In the genomic region with DNA sequence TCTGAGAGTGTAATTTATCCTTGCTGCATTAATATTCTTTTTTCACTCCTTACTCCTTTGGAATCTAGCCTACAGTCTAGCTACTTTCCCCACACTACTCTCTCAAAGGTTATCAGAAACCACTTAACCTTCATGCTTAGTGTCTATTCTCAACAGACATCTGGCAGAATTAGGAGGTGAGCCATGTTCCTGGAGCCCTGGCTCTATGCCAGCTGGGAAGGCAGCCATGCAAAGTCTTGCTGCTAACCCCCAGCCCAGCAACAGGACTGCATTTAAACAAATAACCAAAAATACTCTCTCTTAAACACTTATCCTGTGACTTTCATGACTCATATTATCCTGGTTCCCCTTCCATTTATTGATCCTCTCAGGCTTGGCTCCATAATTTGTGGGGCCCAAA, we compare ENCODE assay signal across 11 cellular contexts.
A peak's percentile ranks its signal among the peaks of the same experiment; 100 is the strongest.
DNase-seq lines count a peak whose midpoint lies in the region; ATAC-seq and TF ChIP-seq lines count a peak whose summit lies in the region.
"Had no signal": no experiment of that assay in that cellular context is flagged by ENCODE, and none has a peak within 500 bp of the region (broad histone marks: within the 10 kb centered on the region; RNA-seq: fewer than 3 reads in every experiment).

No MANE protein-coding gene starts in this region.

- H3K79me1 ChIP-seq in mesenchymal stem cell (replicated peaks; ENCODE audit: low read length, poor library complexity, severe bottlenecking), result no peaks in the 10 kb centered on the region

- no peak overlapping the region for H3K23ac ChIP-seq in mesenchymal stem cell (ENCODE audit: low read length in 2 of 2)

- peak; percentile 17 for DNase-seq in EH (ENCODE audit: low read depth)
- peak; percentile 93 for DNase-seq in NCI-H2171 (lab: John Stamatoyannopoulos, UW)
- DNase-seq in astrocyte of the hippocampus (ENCODE audit: low read depth, low spot score), result peak; percentile 64
- DNase-seq in mesenchymal stem cell, result peak; percentile 75
- no peak for DNase-seq in GM10266 (ENCODE audit: extremely low spot score)
- no peak for DNase-seq in activated naive CD4-positive, alpha-beta T cell treated with anti-CD3 and anti-CD28 coated beads, Interleukin-2, amount 50 U/mL, for 16 hours
- DNase-seq: activated T-cell treated with anti-CD3 and anti-CD28 coated beads, Interleukin-2, amount 50 U/mL, for 24 hours had no signal

- H3K4me3 ChIP-seq in mesenchymal stem cell (ENCODE audit: insufficient read depth in 1 of 2, low read depth in 1 of 2, low read length in 2 of 2), result no peak overlapping the region
- H3K4me3 ChIP-seq: skin epidermis had no signal

- no peaks in the 10 kb centered on the region for H3K4me1 ChIP-seq in mesenchymal stem cell (ENCODE audit: control insufficient read depth, insufficient read depth, low read depth, low read length)

- H2AFZ ChIP-seq in mesenchymal stem cell (ENCODE audit: low read depth, low read length), result no peak overlapping the region

- no peak overlapping the region for H2BK120ac ChIP-seq in mesenchymal stem cell (ENCODE audit: low read depth, low read length)

- H3K9me3 ChIP-seq in mesenchymal stem cell (ENCODE audit: control insufficient read depth, low read length), result no peaks in the 10 kb centered on the region

- H2BK15ac ChIP-seq in mesenchymal stem cell (ENCODE audit: low read depth, poor library complexity, severe bottlenecking), result no peak overlapping the region

- H3K27me3 ChIP-seq in mesenchymal stem cell (ENCODE audit: control insufficient read depth in 1 of 2, insufficient read depth in 1 of 2, low read length in 2 of 2), result no peaks in the 10 kb centered on the region

- no peak overlapping the region for H4K91ac ChIP-seq in mesenchymal stem cell (ENCODE audit: low read length)

- no peak overlapping the region for H4K8ac ChIP-seq in mesenchymal stem cell (ENCODE audit: low read length)

- no peak overlapping the region for H3K27ac ChIP-seq in mesenchymal stem cell (ENCODE audit: low read length, poor library complexity, severe bottlenecking)
- H3K27ac ChIP-seq: skin epidermis had no signal

- no peak overlapping the region for H2AK5ac ChIP-seq in mesenchymal stem cell (ENCODE audit: low read length, severe bottlenecking)

- H3K4me2 ChIP-seq in mesenchymal stem cell (ENCODE audit: low read length, poor library complexity, severe bottlenecking), result no peak overlapping the region

- no peak for TF ChIP-seq CTCF in GM10266 (IDR thresholded peaks at IDR 0.05; ENCODE audit: control insufficient read depth, insufficient read depth, low read depth, missing control alignments)

- H3K14ac ChIP-seq in mesenchymal stem cell (ENCODE audit: low read length in 2 of 2), result no peak overlapping the region

- ATAC-seq in GM18498 (IDR thresholded peaks at IDR 0.05; ENCODE audit: unreplicated experiment), result no peak
- no peak for ATAC-seq in GM18870 (IDR thresholded peaks at IDR 0.05; ENCODE audit: unreplicated experiment)
- ATAC-seq: HCT116 had no signal

- no peak overlapping the region for H3K9ac ChIP-seq in mesenchymal stem cell (ENCODE audit: low read length)

- H2BK12ac ChIP-seq in mesenchymal stem cell (ENCODE audit: low read length in 2 of 2), result no peak overlapping the region

- H3K4ac ChIP-seq in mesenchymal stem cell (ENCODE audit: low read depth in 1 of 2, low read length in 2 of 2), result no peak overlapping the region

- no peak overlapping the region for H2BK5ac ChIP-seq in mesenchymal stem cell (ENCODE audit: low read depth, low read length, poor library complexity, severe bottlenecking)

- no peaks in the 10 kb centered on the region for H3K36me3 ChIP-seq in mesenchymal stem cell (ENCODE audit: control insufficient read depth in 1 of 2, insufficient read depth in 2 of 2, low read depth in 1 of 2, low read length in 2 of 2)

- H3K18ac ChIP-seq in mesenchymal stem cell (ENCODE audit: low read depth in 1 of 2, low read length in 2 of 2), result no peak overlapping the region

Comparison
In these comparisons a context has a peak if more than half of its experiments do, and no peak if none do; other contexts are left out.
1. DNase-seq: peak in EH (single experiment), NCI-H2171 (single experiment), astrocyte of the hippocampus (single experiment) and mesenchymal stem cell (single experiment); none in GM10266 (single experiment) and activated naive CD4-positive, alpha-beta T cell treated with anti-CD3 and anti-CD28 coated beads, Interleukin-2, amount 50 U/mL, for 16 hours (single experiment).